12 cellular contexts compared by ENCODE assay signal in genomic region chr6:125759184-125759902, GRCh38. TPM values are rescaled to one million over a fixed set of nuclear protein-coding genes. Genes with fewer than 3 reads are reported as not detected.
DNase-seq lines count a peak whose midpoint lies in the region; ATAC-seq and TF ChIP-seq lines count a peak whose summit lies in the region.
"Had no signal": no experiment of that assay in that cellular context is flagged by ENCODE, and none has a peak within 500 bp of the region (broad histone marks: within the 10 kb centered on the region; RNA-seq: fewer than 3 reads in every experiment).

No MANE protein-coding gene starts in this region.

- no peak overlapping the region for H3K27ac ChIP-seq in 22Rv1
- no peak overlapping the region for H3K27ac ChIP-seq in CD8-positive, alpha-beta memory T cell (ENCODE audit: low read depth, low read length)
- H3K27ac ChIP-seq: adrenal gland had no signal

- no peaks in the 10 kb centered on the region for H3K9me3 ChIP-seq in CD8-positive, alpha-beta memory T cell (ENCODE audit: low read length)
- H3K9me3 ChIP-seq: adrenal gland, Caco-2 had no signal

- H3K27me3 ChIP-seq in CD8-positive, alpha-beta memory T cell (ENCODE audit: insufficient read depth, low read length, poor library complexity, severe bottlenecking), result peaks cover 6% of the 10 kb centered on the region

- no peak for DNase-seq in GM13977 (ENCODE audit: low spot score)
- DNase-seq in WTC11 (ENCODE audit: low spot score), result peak; percentile 88
- DNase-seq in islet precursor cell, result peak; percentile 87
- no peak for DNase-seq in CD8-positive, alpha-beta memory T cell
- DNase-seq in DMS153 (lab: John Stamatoyannopoulos, UW), result no peak
- DNase-seq in NCI-H2107 (lab: John Stamatoyannopoulos, UW), result no peak
- DNase-seq in SKM-1 (lab: John Stamatoyannopoulos, UW; ENCODE audit: unreplicated experiment), result no peak
- DNase-seq: foreskin melanocyte, NCI-H1417 had no signal

- peak; percentile 98 for ATAC-seq in WTC11

- TF ChIP-seq CTCF in 22Rv1 (IDR thresholded peaks at IDR 0.05) (peak; percentile 90), GM13977 (IDR thresholded peaks at IDR 0.05; ENCODE audit: extremely low read depth, insufficient read depth, missing control alignments) (peak; percentile 68), WTC11 (IDR thresholded peaks at IDR 0.05) (peak; percentile 83)

- no peaks in the 10 kb centered on the region for H3K36me3 ChIP-seq in CD8-positive, alpha-beta memory T cell (ENCODE audit: insufficient read depth, low read length)
- H3K36me3 ChIP-seq: adrenal gland had no signal

- H3K4me1 Mint-ChIP-seq in WTC11, result peaks cover 36% of the 10 kb centered on the region
- H3K4me1 Mint-ChIP-seq in CD8-positive, alpha-beta memory T cell, result no peaks in the 10 kb centered on the region

- in situ Hi-C loops in GM13977 (cut with MboI; ENCODE audit: low pct_unique_long_range_greater_than_20kb, low sequenced_read_pairs, unreplicated experiment), result loop anchor here (5.0 to 10.0 kb wide), 2 partner anchors 245 to 447 kb away; no protein-coding TSS in a partner anchor

- no peaks in the 10 kb centered on the region for H3K4me1 ChIP-seq in CD8-positive, alpha-beta memory T cell (ENCODE audit: insufficient read depth, low read length)
- H3K4me1 ChIP-seq: adrenal gland, Caco-2 had no signal

- H3K27me3 Mint-ChIP-seq in WTC11 (ENCODE audit: low read depth), result no peaks in the 10 kb centered on the region; the same call in none of the 2 replicates
- H3K27me3 Mint-ChIP-seq in CD8-positive, alpha-beta memory T cell, result peaks cover 9 to 61% of the 10 kb centered on the region in 2 donors

- no peak overlapping the region for H3K4me3 Mint-ChIP-seq in WTC11
- no peak overlapping the region for H3K4me3 Mint-ChIP-seq in CD8-positive, alpha-beta memory T cell

- peaks cover 50% of the 10 kb centered on the region for H3K36me3 Mint-ChIP-seq in WTC11
- H3K36me3 Mint-ChIP-seq in CD8-positive, alpha-beta memory T cell, result no peaks in the 10 kb centered on the region

- H3K9me3 Mint-ChIP-seq in WTC11, result no peaks in the 10 kb centered on the region
- no peaks in the 10 kb centered on the region for H3K9me3 Mint-ChIP-seq in CD8-positive, alpha-beta memory T cell

- CTCF ChIA-PET in WTC11 (lab: Charles Lee), result interaction anchor here (0.6 to 1.6 kb wide), 35 partner anchors 10 to 606 kb away, joined by 3 to 12 read pairs (median 3); partner anchors contain the start of genes HEY2, NCOA7 and TPD52L1
- CTCF ChIA-PET in CD8-positive, alpha-beta memory T cell (lab: Charles Lee), result interaction anchor here (0.8 to 1.2 kb wide), 2 partner anchors 445 to 454 kb away, joined by 3 read pairs; no protein-coding TSS in a partner anchor

- no peak overlapping the region for H3K4me3 ChIP-seq in CD8-positive, alpha-beta memory T cell (ENCODE audit: low read length)
- H3K4me3 ChIP-seq: adrenal gland had no signal

- POLR2A ChIA-PET in WTC11 (lab: Charles Lee), result interaction anchor here (0.6 kb wide), 1 partner anchor 14 kb away, joined by 4 read pairs; no protein-coding TSS in a partner anchor
- POLR2A ChIA-PET in CD8-positive, alpha-beta memory T cell (lab: Charles Lee), result interaction anchor here (0.6 kb wide), 2 partner anchors 20 to 27 kb away, joined by 3 read pairs; no protein-coding TSS in a partner anchor

- H3K27ac Mint-ChIP-seq in WTC11, result no peak overlapping the region
- H3K27ac Mint-ChIP-seq in CD8-positive, alpha-beta memory T cell, result peak overlapping the region in 1 of 8 donors; percentile 25

TF ChIP-seq in WTC11, 78 proteins besides CTCF, POLR2A, EP300 and RAD21:
- TF ChIP-seq ZNF317 (CRISPR knock-in tag; IDR thresholded peaks at IDR 0.05; ENCODE audit: borderline replicate concordance, low read depth) (no peak), FOXP1 (CRISPR knock-in tag; IDR thresholded peaks at IDR 0.05; ENCODE audit: borderline replicate concordance) (peak; percentile 81; the same call in 1 of the 2 replicates)
- TF ChIP-seq, protein P1, sequence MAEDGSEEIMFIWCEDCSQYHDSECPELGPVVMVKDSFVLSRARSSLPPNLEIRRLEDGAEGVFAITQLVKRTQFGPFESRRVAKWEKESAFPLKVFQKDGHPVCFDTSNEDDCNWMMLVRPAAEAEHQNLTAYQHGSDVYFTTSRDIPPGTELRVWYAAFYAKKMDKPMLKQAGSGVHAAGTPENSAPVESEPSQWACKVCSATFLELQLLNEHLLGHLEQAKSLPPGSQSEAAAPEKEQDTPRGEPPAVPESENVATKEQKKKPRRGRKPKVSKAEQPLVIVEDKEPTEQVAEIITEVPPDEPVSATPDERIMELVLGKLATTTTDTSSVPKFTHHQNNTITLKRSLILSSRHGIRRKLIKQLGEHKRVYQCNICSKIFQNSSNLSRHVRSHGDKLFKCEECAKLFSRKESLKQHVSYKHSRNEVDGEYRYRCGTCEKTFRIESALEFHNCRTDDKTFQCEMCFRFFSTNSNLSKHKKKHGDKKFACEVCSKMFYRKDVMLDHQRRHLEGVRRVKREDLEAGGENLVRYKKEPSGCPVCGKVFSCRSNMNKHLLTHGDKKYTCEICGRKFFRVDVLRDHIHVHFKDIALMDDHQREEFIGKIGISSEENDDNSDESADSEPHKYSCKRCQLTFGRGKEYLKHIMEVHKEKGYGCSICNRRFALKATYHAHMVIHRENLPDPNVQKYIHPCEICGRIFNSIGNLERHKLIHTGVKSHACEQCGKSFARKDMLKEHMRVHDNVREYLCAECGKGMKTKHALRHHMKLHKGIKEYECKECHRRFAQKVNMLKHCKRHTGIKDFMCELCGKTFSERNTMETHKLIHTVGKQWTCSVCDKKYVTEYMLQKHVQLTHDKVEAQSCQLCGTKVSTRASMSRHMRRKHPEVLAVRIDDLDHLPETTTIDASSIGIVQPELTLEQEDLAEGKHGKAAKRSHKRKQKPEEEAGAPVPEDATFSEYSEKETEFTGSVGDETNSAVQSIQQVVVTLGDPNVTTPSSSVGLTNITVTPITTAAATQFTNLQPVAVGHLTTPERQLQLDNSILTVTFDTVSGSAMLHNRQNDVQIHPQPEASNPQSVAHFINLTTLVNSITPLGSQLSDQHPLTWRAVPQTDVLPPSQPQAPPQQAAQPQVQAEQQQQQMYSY (CRISPR knock-in tag; IDR thresholded peaks at IDR 0.05), result peak; percentile 90
- TF ChIP-seq, protein P2, sequence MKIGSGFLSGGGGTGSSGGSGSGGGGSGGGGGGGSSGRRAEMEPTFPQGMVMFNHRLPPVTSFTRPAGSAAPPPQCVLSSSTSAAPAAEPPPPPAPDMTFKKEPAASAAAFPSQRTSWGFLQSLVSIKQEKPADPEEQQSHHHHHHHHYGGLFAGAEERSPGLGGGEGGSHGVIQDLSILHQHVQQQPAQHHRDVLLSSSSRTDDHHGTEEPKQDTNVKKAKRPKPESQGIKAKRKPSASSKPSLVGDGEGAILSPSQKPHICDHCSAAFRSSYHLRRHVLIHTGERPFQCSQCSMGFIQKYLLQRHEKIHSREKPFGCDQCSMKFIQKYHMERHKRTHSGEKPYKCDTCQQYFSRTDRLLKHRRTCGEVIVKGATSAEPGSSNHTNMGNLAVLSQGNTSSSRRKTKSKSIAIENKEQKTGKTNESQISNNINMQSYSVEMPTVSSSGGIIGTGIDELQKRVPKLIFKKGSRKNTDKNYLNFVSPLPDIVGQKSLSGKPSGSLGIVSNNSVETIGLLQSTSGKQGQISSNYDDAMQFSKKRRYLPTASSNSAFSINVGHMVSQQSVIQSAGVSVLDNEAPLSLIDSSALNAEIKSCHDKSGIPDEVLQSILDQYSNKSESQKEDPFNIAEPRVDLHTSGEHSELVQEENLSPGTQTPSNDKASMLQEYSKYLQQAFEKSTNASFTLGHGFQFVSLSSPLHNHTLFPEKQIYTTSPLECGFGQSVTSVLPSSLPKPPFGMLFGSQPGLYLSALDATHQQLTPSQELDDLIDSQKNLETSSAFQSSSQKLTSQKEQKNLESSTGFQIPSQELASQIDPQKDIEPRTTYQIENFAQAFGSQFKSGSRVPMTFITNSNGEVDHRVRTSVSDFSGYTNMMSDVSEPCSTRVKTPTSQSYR (CRISPR knock-in tag; IDR thresholded peaks at IDR 0.05), result 0 out of 2 replicates have a peak, but pooled peaks have one; percentile 51

RNA-seq across cellular contexts. Expression of gene HEY2, which starts 9.9 kb away (rescaled TPM):
- 10.6 to 12.3 TPM (median 11.5 TPM) in 3 replicates for total RNA-seq in WTC11 (2021)
- total RNA-seq in CD8-positive, alpha-beta memory T cell, result under 1 TPM; 0.09 TPM
- polyA plus RNA-seq in CD8-positive, alpha-beta memory T cell, result 0.20 TPM
- total RNA-seq: Caco-2 had no signal

RNA-seq across cellular contexts. Expression of gene NCOA7, which starts 31.4 kb away (rescaled TPM):
- 9.0 to 14.4 TPM (median 9.9 TPM) in 3 replicates for total RNA-seq in WTC11 (2021)
- total RNA-seq in CD8-positive, alpha-beta memory T cell, result 10 to 100 TPM; 54.7 to 62.5 TPM
- polyA plus RNA-seq in CD8-positive, alpha-beta memory T cell, result 38.3 TPM

Comparison
In these comparisons a context has a peak if more than half of its experiments do, and no peak if none do; other contexts are left out.
1. DNase-seq: peak in WTC11 (single experiment) and islet precursor cell (single experiment); none in GM13977 (single experiment), CD8-positive, alpha-beta memory T cell (0 of 5), DMS153 (single experiment), NCI-H2107 (single experiment) and SKM-1 (single experiment).
2. RNA of gene HEY2, which starts 9.9 kb away (total RNA-seq): 10.6 to 12.3 TPM in WTC11; 0.09 TPM in CD8-positive, alpha-beta memory T cell; every median in the first group is over 10 times any median in the second.
3. Peak in every context shown above with its lines, with median percentiles within 50 percentile points of each other: CTCF ChIP-seq.